8 cellular contexts compared by ENCODE assay signal in the genomic region with DNA sequence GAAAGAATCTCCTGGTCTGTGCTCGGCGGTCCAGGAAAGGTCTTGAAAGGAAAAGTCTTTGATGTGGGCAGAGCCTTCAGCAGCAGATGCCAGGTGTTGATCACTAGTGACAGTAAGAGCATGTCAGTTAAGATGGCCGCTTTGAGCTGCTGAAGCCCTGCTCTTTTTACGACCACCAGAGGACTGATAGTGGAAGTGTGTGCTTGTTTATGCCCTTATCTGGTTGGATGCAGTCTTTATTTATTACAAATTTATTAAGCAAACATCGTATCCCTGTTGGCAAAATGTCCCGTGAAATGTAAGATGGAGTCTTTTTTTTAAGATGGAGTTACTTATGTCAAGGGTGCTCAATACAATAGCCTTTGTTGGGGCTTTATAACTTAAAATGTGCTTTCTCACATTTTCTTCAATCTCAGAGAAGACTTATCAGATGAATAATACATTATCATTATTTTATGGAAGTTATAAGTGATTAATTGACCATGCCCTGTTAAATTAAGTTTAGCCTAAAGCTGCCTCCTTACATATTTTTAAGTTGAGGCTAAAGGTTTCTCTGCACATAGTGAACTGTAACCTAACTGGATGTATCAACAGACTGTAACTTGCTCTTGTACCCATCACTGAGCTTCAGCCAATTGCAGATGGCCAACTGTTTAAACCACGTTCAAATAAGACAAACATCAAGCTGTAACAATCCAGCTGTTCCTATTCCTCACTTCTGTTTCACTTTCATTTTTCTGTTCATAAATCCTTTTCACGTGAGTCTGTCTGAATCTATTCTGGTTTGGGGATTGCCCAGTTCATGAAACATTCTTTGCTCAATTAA.
DNase-seq lines count a peak whose midpoint lies in the region; ATAC-seq and TF ChIP-seq lines count a peak whose summit lies in the region.

No MANE protein-coding gene starts in this region.

- H3K4me1 Mint-ChIP-seq in stimulated activated naive CD8-positive, alpha-beta T cell treated with anti-CD3 and anti-CD28 coated beads, Interleukin-15, amount 100 ng/mL, for 72 hours = peaks cover 58% of the 10 kb centered on the region

- H3K4me3 Mint-ChIP-seq in stimulated activated naive CD8-positive, alpha-beta T cell treated with anti-CD3 and anti-CD28 coated beads, Interleukin-15, amount 100 ng/mL, for 72 hours = peak overlapping the region; percentile 61 to 65

- peak overlapping the region; percentile 48 to 79 for H3K27ac Mint-ChIP-seq in stimulated activated naive CD8-positive, alpha-beta T cell treated with anti-CD3 and anti-CD28 coated beads, Interleukin-15, amount 100 ng/mL, for 72 hours

- peaks cover 22% of the 10 kb centered on the region for H3K4me1 ChIP-seq in BLaER1

- no peaks in the 10 kb centered on the region for H3K27me3 ChIP-seq in BLaER1

- H3K27ac ChIP-seq in BLaER1 = 0 out of 2 replicates have a peak overlapping the region, but pooled peaks have one; percentile 15

- no peak overlapping the region for H3K9ac ChIP-seq in BLaER1

- H3K27me3 Mint-ChIP-seq in stimulated activated naive CD8-positive, alpha-beta T cell treated with anti-CD3 and anti-CD28 coated beads, Interleukin-15, amount 100 ng/mL, for 72 hours = peaks cover 5% of the 10 kb centered on the region

- no peaks in the 10 kb centered on the region for H3K36me3 ChIP-seq in BLaER1

- peak overlapping the region; percentile 22; the same call in 1 of the 2 replicates for H3K4me3 ChIP-seq in BLaER1
- H3K4me3 ChIP-seq in cardiac fibroblast (replicated peaks in 1 of 2; ENCODE audit: low read depth in 2 of 2, low read length in 2 of 2) = no peak overlapping the region

- H3K9me3 ChIP-seq in BLaER1 = no peaks in the 10 kb centered on the region

- DNase-seq in cardiac fibroblast (ENCODE audit: low read depth in 2 of 2) (peak; percentile 25 to 51), amniotic stem cell (lab: John Stamatoyannopoulos, UW) (no peak), anterior cingulate cortex (lab: John Stamatoyannopoulos, UW) (no peak), superior temporal gyrus (ENCODE audit: extremely low spot score) (no peak)
- DNase-seq in stimulated activated naive CD8-positive, alpha-beta T cell treated with anti-CD3 and anti-CD28 coated beads, Interleukin-15, amount 100 ng/mL, for 72 hours = no peak

- H3K4me2 ChIP-seq in BLaER1 = peak overlapping the region; percentile 64

- peak; percentile 64 for ATAC-seq in GM19397 (IDR thresholded peaks at IDR 0.05; ENCODE audit: unreplicated experiment)
- ATAC-seq in HG03378 (IDR thresholded peaks at IDR 0.05; ENCODE audit: unreplicated experiment) = peak; percentile 72
- peak; percentile 70 for ATAC-seq in stimulated activated naive CD8-positive, alpha-beta T cell treated with anti-CD3 and anti-CD28 coated beads, Interleukin-15, amount 100 ng/mL, for 72 hours

- no peak for TF ChIP-seq CTCF in cardiac fibroblast (IDR thresholded peaks at IDR 0.05; ENCODE audit: low read depth, low read length)

- H3K9me3 Mint-ChIP-seq in stimulated activated naive CD8-positive, alpha-beta T cell treated with anti-CD3 and anti-CD28 coated beads, Interleukin-15, amount 100 ng/mL, for 72 hours = no peaks in the 10 kb centered on the region

- H4K20me1 ChIP-seq in BLaER1 = no peaks in the 10 kb centered on the region

Comparison
In these comparisons a context has a peak if more than half of its experiments do, and no peak if none do; other contexts are left out.
1. DNase-seq: peak in cardiac fibroblast (2 of 2); none in stimulated activated naive CD8-positive, alpha-beta T cell treated with anti-CD3 and anti-CD28 coated beads, Interleukin-15, amount 100 ng/mL, for 72 hours (0 of 2), amniotic stem cell (single experiment), anterior cingulate cortex (0 of 58) and superior temporal gyrus (single experiment).
2. Peak in every context shown above with its lines, with median percentiles within 50 percentile points of each other: ATAC-seq.